ENCODE assay signal across 26 cellular contexts in the genomic region with DNA sequence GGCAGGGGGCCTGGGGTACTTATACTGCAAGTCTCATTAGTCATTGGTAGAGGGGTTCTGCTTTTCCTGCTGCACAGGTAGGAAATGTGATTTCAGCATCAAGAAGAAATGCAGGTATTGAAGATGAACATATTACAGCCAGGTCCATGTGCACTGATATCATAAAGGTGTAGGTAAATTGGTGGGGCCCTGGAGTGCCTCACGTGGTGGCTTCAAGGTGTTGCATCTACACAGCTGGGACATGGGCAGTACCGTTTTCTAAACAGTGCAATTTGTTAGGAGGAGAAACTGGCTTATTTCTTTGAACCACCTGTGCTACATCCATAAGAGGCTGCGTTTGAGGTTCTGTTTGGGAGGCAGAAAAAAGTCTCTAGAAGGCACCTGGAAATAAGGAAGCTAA.
"Had no signal": no experiment of that assay in that cellular context is flagged by ENCODE, and none has a peak within 500 bp of the region (broad histone marks: within the 10 kb centered on the region; RNA-seq: fewer than 3 reads in every experiment).

No MANE protein-coding gene starts in this region.

- H3K4me3 ChIP-seq: left ventricle myocardium inferior, lung, neural progenitor cell, right atrium auricular region, right lobe of liver, smooth muscle cell, tibial nerve, uterus had no signal

- H3K4me1 ChIP-seq: left ventricle myocardium inferior, neural progenitor cell, parathyroid adenoma, right atrium auricular region, right lobe of liver, tibial nerve, uterus had no signal

- H3K4me3 Mint-ChIP-seq: mesothelial cell of epicardium; naive B cell; natural killer cell; nephron progenitor cell; neural progenitor cell; stimulated activated memory B cell treated with anti-CD40 and anti-IgM and Interleukin-4, amounts not matched to agents 10 μg/mL and 1 μg/mL and 100 μg/mL, for 72 hours; stimulated activated naive CD8-positive, alpha-beta T cell treated with anti-CD3 and anti-CD28 coated beads, Interleukin-15, amount 100 ng/mL, for 72 hours; type B pancreatic cell had no signal

- H3K36me3 Mint-ChIP-seq: mesothelial cell of epicardium; naive B cell; natural killer cell; neural progenitor cell; stimulated activated memory B cell treated with anti-CD40 and anti-IgM and Interleukin-4, amounts not matched to agents 10 μg/mL and 1 μg/mL and 100 μg/mL, for 72 hours; type B pancreatic cell had no signal

- H3K9me3 ChIP-seq: left ventricle myocardium inferior, neutrophil, right atrium auricular region, right lobe of liver, tibial nerve, uterus had no signal

- H3K9me3 Mint-ChIP-seq: type B pancreatic cell had no signal

- H3K79me2 ChIP-seq: parathyroid adenoma had no signal

- H3K27me3 ChIP-seq: neural progenitor cell, neutrophil, right atrium auricular region, right lobe of liver, tibial nerve, uterus had no signal

- H3K4me2 ChIP-seq: neural progenitor cell, smooth muscle cell had no signal

- H3K9ac ChIP-seq: neural progenitor cell, parathyroid adenoma had no signal

- H3K4me1 Mint-ChIP-seq: mesothelial cell of epicardium; naive B cell; natural killer cell; nephron progenitor cell; neural progenitor cell; stimulated activated memory B cell treated with anti-CD40 and anti-IgM and Interleukin-4, amounts not matched to agents 10 μg/mL and 1 μg/mL and 100 μg/mL, for 72 hours; stimulated activated naive CD8-positive, alpha-beta T cell treated with anti-CD3 and anti-CD28 coated beads, Interleukin-15, amount 100 ng/mL, for 72 hours had no signal

- H3K27ac ChIP-seq: left ventricle myocardium inferior, neural progenitor cell, neutrophil, parathyroid adenoma, right atrium auricular region, right lobe of liver, tibial nerve, uterus had no signal

- DNase-seq: islet precursor cell; left ventricle myocardium inferior; mesendoderm; naive B cell; natural killer cell; nephron progenitor cell; occipital lobe; right lobe of liver; stimulated activated CD4-positive, alpha-beta T cell treated with anti-CD3 and anti-CD28 coated beads, Interleukin-1b, Interleukin-23, amount 100 ng/mL, for 48 hours; stimulated activated CD4-positive, alpha-beta T cell treated with anti-CD3 and anti-CD28 coated beads, Interleukin-2, amount 100 ng/mL, for 48 hours; stimulated activated CD4-positive, alpha-beta T cell treated with anti-CD3 and anti-CD28 coated beads, Interleukin-4, amount 100 ng/mL, for 4 hours; stimulated activated CD8-positive, alpha-beta memory T cell treated with anti-CD3 and anti-CD28 coated beads, Interleukin-4, amount 100 ng/mL, for 48 hours; stimulated activated naive CD4-positive, alpha-beta T cell treated with Interleukin-2 at 50 U/mL for 16 hours; stimulated activated naive CD8-positive, alpha-beta T cell treated with anti-CD3 and anti-CD28 coated beads, Interleukin-15, amount 100 ng/mL, for 72 hours; substantia nigra; uterus had no signal

- H3K27me3 Mint-ChIP-seq: naive B cell; stimulated activated memory B cell treated with anti-CD40 and anti-IgM and Interleukin-4, amounts not matched to agents 10 μg/mL and 1 μg/mL and 100 μg/mL, for 72 hours; stimulated activated naive CD8-positive, alpha-beta T cell treated with anti-CD3 and anti-CD28 coated beads, Interleukin-15, amount 100 ng/mL, for 72 hours had no signal

- H3K36me3 ChIP-seq: left ventricle myocardium inferior, neural progenitor cell, neutrophil, right atrium auricular region, right lobe of liver, tibial nerve, uterus had no signal

- H2AFZ ChIP-seq: neural progenitor cell, parathyroid adenoma had no signal

- H3K27ac Mint-ChIP-seq: mesothelial cell of epicardium; natural killer cell; nephron progenitor cell; neural progenitor cell; stimulated activated memory B cell treated with anti-CD40 and anti-IgM and Interleukin-4, amounts not matched to agents 10 μg/mL and 1 μg/mL and 100 μg/mL, for 72 hours; stimulated activated naive CD8-positive, alpha-beta T cell treated with anti-CD3 and anti-CD28 coated beads, Interleukin-15, amount 100 ng/mL, for 72 hours; type B pancreatic cell had no signal

- ATAC-seq: natural killer cell; right lobe of liver; stimulated activated memory B cell treated with anti-CD40 and anti-IgM and Interleukin-4, amounts not matched to agents 10 μg/mL and 1 μg/mL and 100 μg/mL, for 72 hours; stimulated activated naive CD8-positive, alpha-beta T cell treated with anti-CD3 and anti-CD28 coated beads, Interleukin-15, amount 100 ng/mL, for 72 hours had no signal
